In the genomic region with DNA sequence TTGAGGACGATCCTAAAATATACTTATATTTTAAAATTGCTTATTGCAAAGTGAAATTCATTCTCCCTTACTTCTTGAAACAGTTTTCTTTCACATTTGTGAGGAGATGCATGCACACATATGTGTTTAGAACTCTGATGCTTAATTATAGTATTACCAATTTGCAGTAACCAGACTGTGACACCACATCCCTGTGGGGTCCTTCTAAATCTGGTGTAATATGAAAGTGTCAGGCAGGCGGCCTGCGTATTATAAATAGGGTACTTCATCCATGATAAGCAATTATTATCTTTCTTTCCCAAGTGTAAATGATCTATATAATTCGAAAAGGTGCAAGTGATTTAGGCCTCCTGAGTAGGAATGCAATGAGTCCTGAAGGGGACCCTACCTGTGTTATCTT, we compare ENCODE assay signal across 8 cellular contexts. TPM values are rescaled to one million over a fixed set of nuclear protein-coding genes. Genes with fewer than 3 reads are reported as not detected.
A peak's percentile ranks its signal among the peaks of the same experiment; 100 is the strongest.
DNase-seq lines count a peak whose midpoint lies in the region; ATAC-seq and TF ChIP-seq lines count a peak whose summit lies in the region.

No MANE protein-coding gene starts in this region.

- intact Hi-C loops in esophagus muscularis mucosa (cut with DNase I), result loop anchor here (5.0 to 10.0 kb wide), 2 partner anchors 37 to 159 kb away; a partner anchor contains a TSS

- H3K79me2 ChIP-seq in GM23248 (ENCODE audit: insufficient read depth), result peaks cover 57% of the 10 kb centered on the region

- H3K36me3 ChIP-seq in GM23248 (ENCODE audit: low read depth), result no peaks in the 10 kb centered on the region
- H3K36me3 ChIP-seq in esophagus muscularis mucosa, result peaks cover 0 to 20% (median 0%) of the 10 kb centered on the region in 4 donors
- H3K36me3 ChIP-seq in rectal smooth muscle tissue (ENCODE audit: control insufficient read depth, insufficient read depth, low read length), result no peaks in the 10 kb centered on the region

- H4K20me1 ChIP-seq in GM23248 (ENCODE audit: insufficient read depth), result no peaks in the 10 kb centered on the region

- H3K27me3 ChIP-seq in GM23248 (replicated peaks; ENCODE audit: insufficient read depth) (no peaks in the 10 kb centered on the region), esophagus muscularis mucosa (no peaks in the 10 kb centered on the region), rectal smooth muscle tissue (ENCODE audit: control insufficient read depth, insufficient read depth, low read length) (no peaks in the 10 kb centered on the region)

- in situ Hi-C loops in GM23248 (cut with MboI), result no loop called here

- H3K4me3 ChIP-seq in GM23248 (peak overlapping the region; percentile 97), esophagus muscularis mucosa (peak overlapping the region; percentile 64 to 81 (median 68)), rectal smooth muscle tissue (ENCODE audit: low read length) (peak overlapping the region; percentile 91)

- no peak for TF ChIP-seq EP300 in esophagus muscularis mucosa (IDR thresholded peaks at IDR 0.05)

- no peak for TF ChIP-seq POLR2A in esophagus muscularis mucosa (IDR thresholded peaks at IDR 0.05; ENCODE audit: low read depth)

- H3K9ac ChIP-seq in GM23248 (peak overlapping the region; percentile 93), rectal smooth muscle tissue (ENCODE audit: low read length) (no peak overlapping the region)

- no peaks in the 10 kb centered on the region for H3K9me2 ChIP-seq in GM23248 (ENCODE audit: insufficient read depth)

- no peaks in the 10 kb centered on the region for H3K9me3 ChIP-seq in GM23248 (ENCODE audit: low read depth)
- no peaks in the 10 kb centered on the region for H3K9me3 ChIP-seq in esophagus muscularis mucosa

- peaks cover 17% of the 10 kb centered on the region for H3F3A ChIP-seq in GM23248 (ENCODE audit: insufficient read depth)

- ATAC-seq in HG03378 (IDR thresholded peaks at IDR 0.05; ENCODE audit: unreplicated experiment) (no peak), GM18861 (IDR thresholded peaks at IDR 0.05; ENCODE audit: unreplicated experiment) (no peak)

- H3K27ac ChIP-seq in GM23248 (peak overlapping the region; percentile 97), esophagus muscularis mucosa (replicated peaks in 1 of 4) (peak overlapping the region; percentile 85 to 94 (median 92)), rectal smooth muscle tissue (ENCODE audit: low read depth, low read length) (peak overlapping the region; percentile 83)

- peak; percentile 37 for DNase-seq in GM23248
- peak; percentile 48 for DNase-seq in RKO (ENCODE audit: low spot score)
- DNase-seq in esophagus muscularis mucosa (ENCODE audit: extremely low spot score), result no peak
- DNase-seq in COLO829 (ENCODE audit: low spot score), result no peak
- no peak for DNase-seq in A172 (ENCODE audit: low spot score)

- TF ChIP-seq CTCF in esophagus muscularis mucosa (IDR thresholded peaks at IDR 0.05), result no peak

- H2AFZ ChIP-seq in GM23248, result peak overlapping the region; percentile 99

- H3K4me1 ChIP-seq in GM23248 (ENCODE audit: insufficient read depth) (peaks cover 13% of the 10 kb centered on the region), esophagus muscularis mucosa (peaks cover 15 to 28% (median 24%) of the 10 kb centered on the region in 4 donors), rectal smooth muscle tissue (ENCODE audit: control insufficient read depth, insufficient read depth, low read length) (peaks cover 14% of the 10 kb centered on the region)

- 24 to 26% methylated on average over 4 of the region's 4 CpGs for WGBS in GM23248 (ENCODE audit: low coverage in 1 of 2, low lambda C conversion rate in 2 of 2, missing lambda C conversion rate in 2 of 2), 2 experiments
- 44% methylated on average over 4 of the region's 4 CpGs for WGBS in esophagus muscularis mucosa

- H3K4me2 ChIP-seq in GM23248 (ENCODE audit: unreplicated experiment), result peak overlapping the region; percentile 89

RNA-seq across cellular contexts. Expression of a gene that starts 0.8 kb away (rescaled TPM):
- 1.4 and 37.5 TPM in 2 replicates for total RNA-seq in GM23248 (2014; rRNA removed; shearing (Covaris generic))
- polyA plus RNA-seq in GM23248 (2016; fragmentation: Nextera tagmentation; extraction: Ambion mirVana), result 6.2 and 6.3 TPM in 2 replicates
- 10 to 100 TPM in 1 of 4 donors, 1 to 10 TPM in 3; 5.1 to 17.9 (median 6.9) TPM for total RNA-seq in esophagus muscularis mucosa
- 10.0 and 10.1 TPM in 2 replicates for total RNA-seq in A172 (2014; rRNA removed; shearing (Covaris generic))

RNA-seq across cellular contexts. Expression of a gene that starts 1.1 kb away (rescaled TPM):
- 10.3 and 24.4 TPM in 2 replicates for total RNA-seq in GM23248 (2014; rRNA removed; shearing (Covaris generic))
- polyA plus RNA-seq in GM23248 (2016; fragmentation: Nextera tagmentation; extraction: Ambion mirVana), result 25.3 and 26.1 TPM in 2 replicates
- total RNA-seq in esophagus muscularis mucosa, result 10 to 100 TPM in 2 of 4 donors, 1 to 10 TPM in 2; 6.8 to 38.2 (median 11.1) TPM
- 43.9 and 55.1 TPM in 2 replicates for total RNA-seq in A172 (2014; rRNA removed; shearing (Covaris generic))

Comparison
In these comparisons a context has a peak if more than half of its experiments do, and no peak if none do; other contexts are left out.
1. DNase-seq: peak in GM23248 (single experiment) and RKO (single experiment); none in esophagus muscularis mucosa (single experiment), COLO829 (single experiment) and A172 (single experiment).
2. Peak in every context shown above with its lines, with median percentiles within 50 percentile points of each other: H3K27ac ChIP-seq and H3K4me3 ChIP-seq.